ENCODE assay signal across 13 cellular contexts in genomic region chr5:151779531-151780125, GRCh38. TPM values are rescaled to one million over a fixed set of nuclear protein-coding genes. Genes with fewer than 3 reads are reported as not detected.
DNase-seq lines count a peak whose midpoint lies in the region; ATAC-seq and FAIRE-seq lines count a peak whose summit lies in the region.
"Had no signal": no experiment of that assay in that cellular context is flagged by ENCODE, and none has a peak within 500 bp of the region (broad histone marks: within the 10 kb centered on the region; RNA-seq: fewer than 3 reads in every experiment).

No MANE protein-coding gene starts in this region.

- peaks cover 44 to 58% of the 10 kb centered on the region in 2 donors for H3K4me1 ChIP-seq in naive thymus-derived CD4-positive, alpha-beta T cell (ENCODE audit: control insufficient read depth in 2 of 2, insufficient read depth in 2 of 2, low read length in 2 of 2)

- no peak overlapping the region for H3K27ac ChIP-seq in naive thymus-derived CD4-positive, alpha-beta T cell (ENCODE audit: low read depth, low read length)
- H3K27ac ChIP-seq: left ventricle myocardium inferior had no signal

- H3K4me3 Mint-ChIP-seq in T-cell, result peak overlapping the region in 2 of 3 donors; percentile 28 to 58
- H3K4me3 Mint-ChIP-seq in naive thymus-derived CD4-positive, alpha-beta T cell, result peak overlapping the region in 7 of 10 donors; percentile 13 to 78 (median 64)
- H3K4me3 Mint-ChIP-seq: dendritic cell treated with granulocyte-macrophage colony-stimulating factor and Interleukin-4, amounts not matched to agents 40 ng/mL and 50 ng/mL, for 4 days had no signal

- peaks cover 92 to 96% (median 93%) of the 10 kb centered on the region in 3 donors for H3K4me1 Mint-ChIP-seq in T-cell
- peaks cover 64 to 99% (median 92%) of the 10 kb centered on the region in 7 donors for H3K4me1 Mint-ChIP-seq in naive thymus-derived CD4-positive, alpha-beta T cell

- H3K36me3 Mint-ChIP-seq in T-cell, result peaks cover 21% of the 10 kb centered on the region
- H3K36me3 Mint-ChIP-seq in naive thymus-derived CD4-positive, alpha-beta T cell, result peaks cover 4 to 24% (median 22%) of the 10 kb centered on the region in 5 donors

- peak; percentile 58 for ATAC-seq in GM21576 (IDR thresholded peaks at IDR 0.05; ENCODE audit: unreplicated experiment)
- no peak for ATAC-seq in T-cell (replicated peaks in 1 of 4)
- no peak for ATAC-seq in naive thymus-derived CD4-positive, alpha-beta T cell

- peak; percentile 11 for FAIRE-seq in G401.6 (lab: Jason Lieb, UNC)

- no peak overlapping the region for H3K4me3 ChIP-seq in naive thymus-derived CD4-positive, alpha-beta T cell (ENCODE audit: low read length)
- H3K4me3 ChIP-seq: left ventricle myocardium inferior had no signal

- H3K27me3 ChIP-seq in naive thymus-derived CD4-positive, alpha-beta T cell (ENCODE audit: control insufficient read depth in 2 of 2, insufficient read depth in 2 of 2, low read length in 2 of 2), result no peaks in the 10 kb centered on the region

- peaks cover 0 to 2% (median 0%) of the 10 kb centered on the region in 3 experiments for H3K36me3 ChIP-seq in naive thymus-derived CD4-positive, alpha-beta T cell (ENCODE audit: control insufficient read depth in 2 of 3, insufficient read depth in 3 of 3, low read length in 3 of 3)

- H3K9me3 ChIP-seq in naive thymus-derived CD4-positive, alpha-beta T cell (ENCODE audit: control insufficient read depth in 2 of 3, low read length in 3 of 3), result no peaks in the 10 kb centered on the region
- H3K9me3 ChIP-seq: left ventricle myocardium inferior had no signal

- DNase-seq in T-cell (no peak), retina (no peak), UCSD-AML1 (lab: John Stamatoyannopoulos, UW; ENCODE audit: unreplicated experiment) (no peak), SW480 (ENCODE audit: low spot score) (no peak)
- DNase-seq in naive thymus-derived CD4-positive, alpha-beta T cell, result no peak
- DNase-seq: activated CD4-positive, CD25-positive, alpha-beta regulatory T cell; activated naive CD4-positive, alpha-beta T cell; DMS53; left ventricle myocardium inferior; occipital lobe had no signal

- no peaks in the 10 kb centered on the region for H3K27me3 Mint-ChIP-seq in T-cell
- no peaks in the 10 kb centered on the region for H3K27me3 Mint-ChIP-seq in naive thymus-derived CD4-positive, alpha-beta T cell
- H3K27me3 Mint-ChIP-seq: dendritic cell treated with granulocyte-macrophage colony-stimulating factor and Interleukin-4, amounts not matched to agents 40 ng/mL and 50 ng/mL, for 4 days had no signal

- intact Hi-C loops in naive thymus-derived CD4-positive, alpha-beta T cell (cut with micrococcal nuclease), result loop anchor here in 1 of 2 donors (10.0 kb wide), 2 partner anchors 1325 to 1425 kb away; partner anchors contain the start of gene TCOF1

- POLR2A ChIA-PET in T-cell (lab: Charles Lee), result no interaction called here
- POLR2A ChIA-PET in naive thymus-derived CD4-positive, alpha-beta T cell (lab: Charles Lee), result no interaction called here

- H3K9me3 Mint-ChIP-seq in T-cell, result no peaks in the 10 kb centered on the region
- no peaks in the 10 kb centered on the region for H3K9me3 Mint-ChIP-seq in naive thymus-derived CD4-positive, alpha-beta T cell
- H3K9me3 Mint-ChIP-seq: dendritic cell treated with granulocyte-macrophage colony-stimulating factor and Interleukin-4, amounts not matched to agents 40 ng/mL and 50 ng/mL, for 4 days had no signal

- CTCF ChIA-PET in T-cell (lab: Charles Lee), result interaction anchor here in 1 of 2 donors (1.1 kb wide), 1 partner anchor 8 kb away, joined by 3 read pairs; the partner anchor contains the start of gene G3BP1
- CTCF ChIA-PET in naive thymus-derived CD4-positive, alpha-beta T cell (lab: Charles Lee), result no interaction called here

- peak overlapping the region; percentile 1 to 2 for H3K27ac Mint-ChIP-seq in T-cell
- H3K27ac Mint-ChIP-seq in naive thymus-derived CD4-positive, alpha-beta T cell, result peak overlapping the region in 6 of 9 donors; percentile 8 to 75 (median 42)
- H3K27ac Mint-ChIP-seq: dendritic cell treated with granulocyte-macrophage colony-stimulating factor and Interleukin-4, amounts not matched to agents 40 ng/mL and 50 ng/mL, for 4 days had no signal

RNA-seq across cellular contexts. Expression of gene G3BP1, which starts 7.9 kb away (rescaled TPM):
- total RNA-seq in T-cell, result 100 to 1,000 TPM; 109 to 185 (median 170) TPM
- 100 to 1,000 TPM in 3 of 5 experiments, 10 to 100 TPM in 2; 86.1 to 244 (median 167) TPM for total RNA-seq in naive thymus-derived CD4-positive, alpha-beta T cell
- polyA plus RNA-seq in naive thymus-derived CD4-positive, alpha-beta T cell, result 100 to 1,000 TPM; 146 to 158 TPM

RNA-seq across cellular contexts. Expression of gene ATOX1, which starts 21.2 kb away (rescaled TPM):
- total RNA-seq in T-cell, result 10 to 100 TPM; 21.4 to 33.8 (median 30.9) TPM
- total RNA-seq in naive thymus-derived CD4-positive, alpha-beta T cell, result 10 to 100 TPM; 14.8 to 58.2 (median 29.6) TPM
- polyA plus RNA-seq in naive thymus-derived CD4-positive, alpha-beta T cell, result 10 to 100 TPM; 44.7 to 71.1 TPM
